ENCODE assay signal across 1 cellular context in genomic region chr2:186874713-186875112, GRCh38.
TF ChIP-seq lines count a peak whose summit lies in the region.

No MANE protein-coding gene starts in this region.

TF ChIP-seq in HCT116, 20 proteins besides CTCF, POLR2A, EP300 and RAD21:
- TF ChIP-seq REST (IDR thresholded peaks at IDR 0.05; ENCODE audit: low read depth): no peak
- TF ChIP-seq EGR1 (IDR thresholded peaks at IDR 0.05; ENCODE audit: low read depth): no peak
- no peak for TF ChIP-seq ZNF274 (IDR thresholded peaks at IDR 0.05; ENCODE audit: low read depth, low read length)
- TF ChIP-seq SRF (IDR thresholded peaks at IDR 0.05; ENCODE audit: low read depth): no peak
- TF ChIP-seq POLR2AphosphoS5 (IDR thresholded peaks at IDR 0.05; ENCODE audit: low read depth, low read length): no peak
- no peak for TF ChIP-seq ELF1 (IDR thresholded peaks at IDR 0.05; ENCODE audit: borderline replicate concordance, low read depth)
- no peak for TF ChIP-seq SP1 (IDR thresholded peaks at IDR 0.05; ENCODE audit: low read depth)
- no peak for TF ChIP-seq CBX3 (IDR thresholded peaks at IDR 0.05; ENCODE audit: low read depth)
- no peak for TF ChIP-seq ATF3 (IDR thresholded peaks at IDR 0.05)
- TF ChIP-seq TCF7L2 (IDR thresholded peaks at IDR 0.05; ENCODE audit: borderline replicate concordance, extremely low read depth, insufficient read depth, insufficient read length): no peak
